Comparison of ENCODE assay signal across 19 cellular contexts in genomic region chr6:15489563-15489962, GRCh38.
DNase-seq lines count a peak whose midpoint lies in the region; ATAC-seq, FAIRE-seq and TF ChIP-seq lines count a peak whose summit lies in the region.
"Had no signal": no experiment of that assay in that cellular context is flagged by ENCODE, and none has a peak within 500 bp of the region (broad histone marks: within the 10 kb centered on the region; RNA-seq: fewer than 3 reads in every experiment).

No MANE protein-coding gene starts in this region.

- intact Hi-C loops in HepG2 (cut with micrococcal nuclease; ENCODE audit: unreplicated experiment) (no loop called here), right lobe of liver (cut with DNase I) (no loop called here), testis (cut with DNase I; ENCODE audit: low total_unique reads) (no loop called here)
- intact Hi-C loops in activated CD8-positive, alpha-beta T cell treated with anti-CD3 and anti-CD28 coated beads for 36 hours (cut with micrococcal nuclease) = no loop called here

- TF ChIP-seq CTCF in HepG2 (CRISPR knock-in tag; IDR thresholded peaks at IDR 0.05) (no peak), right lobe of liver (IDR thresholded peaks at IDR 0.05) (no peak), endodermal cell (conservative IDR thresholded peaks at IDR 0.05) (no peak), testis (IDR thresholded peaks at IDR 0.05) (no peak)
- no peak for TF ChIP-seq CTCF in activated CD8-positive, alpha-beta T cell treated with anti-CD3 and anti-CD28 coated beads for 36 hours (IDR thresholded peaks at IDR 0.05)

- no peaks in the 10 kb centered on the region for H3K9me3 ChIP-seq in HepG2 (ENCODE audit: low read length)
- no peaks in the 10 kb centered on the region for H3K9me3 ChIP-seq in right lobe of liver
- no peaks in the 10 kb centered on the region for H3K9me3 ChIP-seq in endodermal cell (ENCODE audit: control insufficient read depth, low read length)
- no peaks in the 10 kb centered on the region for H3K9me3 ChIP-seq in testis
- H3K9me3 ChIP-seq: Caco-2, esophagus muscularis mucosa, neutrophil, tibial artery had no signal

- TF ChIP-seq EP300 in HepG2 (IDR thresholded peaks at IDR 0.05; ENCODE audit: low read depth in 2 of 2, low read length in 2 of 2) (no peak), HepG2 (CRISPR knock-in tag; IDR thresholded peaks at IDR 0.05; ENCODE audit: borderline replicate concordance) (no peak)

- H3K9ac ChIP-seq in HepG2 (ENCODE audit: insufficient read depth, low read depth, low read length) (no peak overlapping the region), endodermal cell (ENCODE audit: extremely low read depth, low read length, poor library complexity, severe bottlenecking) (no peak overlapping the region)

- no peaks in the 10 kb centered on the region for H3K79me2 ChIP-seq in HepG2 (ENCODE audit: insufficient read depth, low read length)

- H3K4me3 Mint-ChIP-seq in activated CD8-positive, alpha-beta T cell treated with anti-CD3 and anti-CD28 coated beads for 36 hours = no peak overlapping the region
- H3K4me3 Mint-ChIP-seq in endodermal cell = no peak overlapping the region

- H3K27me3 ChIP-seq in HepG2 (ENCODE audit: control insufficient read depth in 1 of 2, insufficient read depth in 2 of 2, low read length in 2 of 2) = no peaks in the 10 kb centered on the region
- H3K27me3 ChIP-seq in right lobe of liver = no peaks in the 10 kb centered on the region
- H3K27me3 ChIP-seq in endodermal cell (ENCODE audit: control insufficient read depth, insufficient read depth, low read length, poor library complexity, severe bottlenecking) = no peaks in the 10 kb centered on the region
- H3K27me3 ChIP-seq in testis = no peaks in the 10 kb centered on the region
- H3K27me3 ChIP-seq: esophagus muscularis mucosa, neutrophil, tibial artery had no signal

- H3K27me3 Mint-ChIP-seq in activated CD8-positive, alpha-beta T cell treated with anti-CD3 and anti-CD28 coated beads for 36 hours = no peaks in the 10 kb centered on the region
- H3K27me3 Mint-ChIP-seq in endodermal cell (ENCODE audit: insufficient read depth) = no peaks in the 10 kb centered on the region

- ATAC-seq in HepG2 (no peak), right lobe of liver (no peak), GM18511 (IDR thresholded peaks at IDR 0.05; ENCODE audit: unreplicated experiment) (no peak), HG02884 (IDR thresholded peaks at IDR 0.05; ENCODE audit: unreplicated experiment) (no peak), HG03196 (IDR thresholded peaks at IDR 0.05; ENCODE audit: unreplicated experiment) (no peak)
- no peak for ATAC-seq in activated CD8-positive, alpha-beta T cell treated with anti-CD3 and anti-CD28 coated beads for 36 hours

- TF ChIP-seq RAD21 in HepG2 (CRISPR knock-in tag; IDR thresholded peaks at IDR 0.05) = no peak

- peaks cover 16 to 31% of the 10 kb centered on the region in 2 experiments for H3K36me3 ChIP-seq in HepG2 (replicated peaks in 1 of 2; ENCODE audit: control insufficient read depth in 1 of 2, insufficient read depth in 2 of 2, low read length in 2 of 2)
- H3K36me3 ChIP-seq in right lobe of liver = peaks cover 0 to 11% (median 0%) of the 10 kb centered on the region in 4 donors
- peaks cover 54% of the 10 kb centered on the region for H3K36me3 ChIP-seq in endodermal cell (ENCODE audit: control insufficient read depth, insufficient read depth, low read length)
- no peaks in the 10 kb centered on the region for H3K36me3 ChIP-seq in testis (ENCODE audit: low read depth, missing control alignments)

- TSS peak; percentile 19 for BruUV-seq in HepG2 (replicated peaks; lab: Mats Ljungman, UMichigan)

- no peak overlapping the region for H2AFZ ChIP-seq in HepG2 (ENCODE audit: low read length)

- peaks cover 4% of the 10 kb centered on the region; the same call in 1 of the 2 replicates for H4K20me1 ChIP-seq in HepG2 (ENCODE audit: insufficient read depth, low read length)

- CTCF ChIA-PET in HepG2 (lab: Yijun Ruan, JAX; ENCODE audit: low intra/inter-chr PET ratio, low total read pairs) = no interaction called here
- CTCF ChIA-PET in activated CD8-positive, alpha-beta T cell treated with anti-CD3 and anti-CD28 coated beads for 36 hours (lab: Charles Lee) = interaction anchor here (0.7 to 1.3 kb wide), 2 partner anchors 86 to 141 kb away, joined by 3 read pairs; no protein-coding TSS in a partner anchor

- H3K36me3 Mint-ChIP-seq in activated CD8-positive, alpha-beta T cell treated with anti-CD3 and anti-CD28 coated beads for 36 hours (ENCODE audit: low read depth) = peaks cover 36% of the 10 kb centered on the region
- H3K36me3 Mint-ChIP-seq in endodermal cell (ENCODE audit: low read depth) = peaks cover 32% of the 10 kb centered on the region

- H3K4me3 ChIP-seq in HepG2 (replicated peaks in 1 of 3; ENCODE audit: insufficient read depth in 1 of 3, low read depth in 2 of 3, low read length in 3 of 3) (no peak overlapping the region), right lobe of liver (no peak overlapping the region), endodermal cell (ENCODE audit: low read length) (no peak overlapping the region), testis (no peak overlapping the region)
- H3K4me3 ChIP-seq: esophagus muscularis mucosa, tibial artery had no signal

- POLR2A ChIA-PET in HepG2 (lab: Yijun Ruan, JAX) = no interaction called here
- POLR2A ChIA-PET in activated CD8-positive, alpha-beta T cell treated with anti-CD3 and anti-CD28 coated beads for 36 hours (lab: Charles Lee) = no interaction called here

- no peak overlapping the region for H3K27ac ChIP-seq in HepG2 (ENCODE audit: extremely low read length, insufficient read depth, low read length)
- H3K27ac ChIP-seq in right lobe of liver = no peak overlapping the region
- no peak overlapping the region for H3K27ac ChIP-seq in endodermal cell (ENCODE audit: low read depth, low read length)
- no peak overlapping the region for H3K27ac ChIP-seq in testis
- H3K27ac ChIP-seq: esophagus muscularis mucosa, neutrophil, tibial artery had no signal

- DNase-seq in HepG2 (ENCODE audit: low spot score) = no peak
- DNase-seq in right lobe of liver = no peak
- DNase-seq in activated CD8-positive, alpha-beta T cell treated with anti-CD3 and anti-CD28 coated beads for 36 hours = no peak
- DNase-seq in endodermal cell = peak; percentile 47
- peak; percentile 11 for DNase-seq in testis
- DNase-seq: activated CD4-positive, alpha-beta T cell treated with anti-CD3 and anti-CD28 coated beads, Interleukin-2, amount 50 U/mL, for 1 hour; activated T-cell treated with anti-CD3 and anti-CD28 coated beads, Interleukin-2, amount 50 U/mL, for 1 hour; amygdala; Caco-2; Kasumi-1; midbrain; NCI-H1417; NCI-H524 treated with DMSO at 0.1 percent for 48 hours; tibial artery had no signal

- TF ChIP-seq POLR2A in HepG2 (IDR thresholded peaks at IDR 0.05; ENCODE audit: insufficient read depth in 1 of 2, low read depth in 2 of 2, low read length in 2 of 2) (no peak), right lobe of liver (IDR thresholded peaks at IDR 0.05) (no peak), testis (IDR thresholded peaks at IDR 0.05) (no peak)

- peaks cover 42% of the 10 kb centered on the region for H3K4me1 Mint-ChIP-seq in activated CD8-positive, alpha-beta T cell treated with anti-CD3 and anti-CD28 coated beads for 36 hours (ENCODE audit: low read depth)
- H3K4me1 Mint-ChIP-seq in endodermal cell = peaks cover 38% of the 10 kb centered on the region

- in situ Hi-C loops in HepG2 (cut with HindIII; ENCODE audit: extremely low pct_ligation_motif_present, low pct_unique_long_range_greater_than_20kb) = loop anchor here (25.0 kb wide), 1 partner anchor 1277 kb away; no protein-coding TSS in a partner anchor

- H3K9me3 Mint-ChIP-seq in activated CD8-positive, alpha-beta T cell treated with anti-CD3 and anti-CD28 coated beads for 36 hours = no peaks in the 10 kb centered on the region
- no peaks in the 10 kb centered on the region for H3K9me3 Mint-ChIP-seq in endodermal cell

- H3K4me1 ChIP-seq in HepG2 (ENCODE audit: insufficient read depth, low read length) (peaks cover 25% of the 10 kb centered on the region), right lobe of liver (peaks cover 0 to 4% (median 0%) of the 10 kb centered on the region in 4 donors), endodermal cell (ENCODE audit: control insufficient read depth, insufficient read depth, low read length) (peaks cover 18% of the 10 kb centered on the region), testis (peaks cover 20% of the 10 kb centered on the region)
- H3K4me1 ChIP-seq: Caco-2 had no signal

- WGBS in HepG2 (ENCODE audit: low lambda C conversion rate) = 98% methylated on average over 5 of the region's 6 CpGs
- WGBS in right lobe of liver (ENCODE audit: insufficient coverage, low coverage, low lambda C conversion rate, missing lambda C conversion rate) = no CpG with 5 or more reads among the region's 6 CpGs
- WGBS in endodermal cell (ENCODE audit: insufficient coverage in 1 of 2, insufficient read length in 1 of 2), 2 experiments = 78 to 100% methylated on average over 3 to 6 of the region's 6 CpGs
- 68 to 71% methylated on average over 6 of the region's 6 CpGs for WGBS in testis, 2 donors

- peak overlapping the region; percentile 29 for H3K27ac Mint-ChIP-seq in activated CD8-positive, alpha-beta T cell treated with anti-CD3 and anti-CD28 coated beads for 36 hours
- H3K27ac Mint-ChIP-seq in endodermal cell = no peak overlapping the region

- FAIRE-seq in HepG2 (lab: Jason Lieb, UNC) = no peak

- H3K4me2 ChIP-seq in HepG2 (ENCODE audit: low read depth, low read length) = no peak overlapping the region

TF ChIP-seq in HepG2, 621 proteins besides CTCF, POLR2A, EP300 and RAD21:
- TF ChIP-seq RBM22 (optimal IDR thresholded peaks at IDR 0.05; ENCODE audit: low read length) (peak; percentile 24), ARNT (IDR thresholded peaks at IDR 0.05) (no peak), UBTF (CRISPR knock-in tag; IDR thresholded peaks at IDR 0.05) (no peak)

Comparison
In these comparisons a context has a peak if more than half of its experiments do, and no peak if none do; other contexts are left out.
1. DNase-seq: peak in endodermal cell (single experiment) and testis (single experiment); none in HepG2 (single experiment), right lobe of liver (0 of 3) and activated CD8-positive, alpha-beta T cell treated with anti-CD3 and anti-CD28 coated beads for 36 hours (single experiment).